18 cellular contexts compared by ENCODE assay signal in the genomic region with DNA sequence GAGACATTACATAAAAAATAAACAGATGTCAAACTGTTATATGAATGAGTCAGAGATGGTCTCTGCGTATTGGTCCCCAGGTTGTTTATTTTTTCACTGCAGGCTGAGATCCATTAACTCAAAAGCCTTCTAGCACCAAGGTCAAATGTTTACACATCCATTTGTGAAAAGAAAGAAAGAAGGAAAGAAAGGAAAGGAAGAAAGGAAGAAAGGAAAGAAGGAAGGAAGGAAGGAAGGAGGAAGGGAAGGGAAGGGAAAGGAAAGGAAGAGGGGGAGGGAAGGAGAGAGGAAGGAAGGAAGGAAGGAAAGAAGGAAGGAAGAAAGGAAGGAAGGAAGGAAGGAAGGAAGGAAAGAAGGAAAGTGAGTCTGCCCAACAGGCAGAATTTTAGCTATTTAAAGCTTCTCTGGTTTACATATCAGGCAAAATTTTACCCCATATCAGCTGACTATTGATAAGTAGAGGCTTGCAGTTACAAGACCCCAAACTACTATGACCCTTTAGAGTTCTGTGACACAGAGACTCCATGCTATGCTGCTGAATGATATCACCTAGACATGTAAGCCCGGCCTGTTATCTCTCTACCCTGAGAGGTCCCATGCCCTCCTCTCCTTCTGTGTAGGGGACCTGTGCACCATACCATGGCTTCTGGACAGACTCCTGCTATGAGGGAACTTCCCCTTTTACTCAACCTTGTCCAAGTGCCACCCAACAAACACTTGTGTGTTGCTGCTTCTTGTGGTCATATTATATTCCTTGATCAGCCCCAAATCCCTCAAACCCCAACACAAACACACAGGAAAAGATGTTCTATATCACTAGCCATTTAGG. TPM values are rescaled to one million over a fixed set of nuclear protein-coding genes. Genes with fewer than 3 reads are reported as not detected.
"Had no signal": no experiment of that assay in that cellular context is flagged by ENCODE, and none has a peak within 500 bp of the region (broad histone marks: within the 10 kb centered on the region; RNA-seq: fewer than 3 reads in every experiment).

No MANE protein-coding gene starts in this region.

- H3K9me3 ChIP-seq: breast epithelium, right atrium auricular region, stomach, uterus had no signal

- H3K4me1 ChIP-seq: breast epithelium, right atrium auricular region, stomach, uterus had no signal

- H3K27ac ChIP-seq: breast epithelium, right atrium auricular region, skin epidermis, stomach, uterus had no signal

- H3K4me3 ChIP-seq: breast epithelium, right atrium auricular region, skin epidermis, stomach, uterus had no signal

- H3K27me3 ChIP-seq: breast epithelium, right atrium auricular region, stomach, uterus had no signal

- ATAC-seq: activated CD4-positive, CD25-positive, alpha-beta regulatory T cell treated with anti-CD3 and anti-CD28 coated beads, Interleukin-2, amount 50 U/mL, for 24 hours; activated CD8-positive, alpha-beta memory T cell treated with anti-CD3 and anti-CD28 coated beads, Interleukin-2, amount 10 ng/mL, durations not matched to agents 7 days and 5 days; naive thymus-derived CD4-positive, alpha-beta T cell had no signal

- H3K36me3 ChIP-seq: breast epithelium, right atrium auricular region, stomach, uterus had no signal

- DNase-seq: activated CD4-positive, alpha-beta T cell treated with anti-CD3 and anti-CD28 coated beads, Interleukin-2, amount 50 U/mL, for 4 hours; activated CD8-positive, alpha-beta memory T cell treated with anti-CD3 and anti-CD28 coated beads, Interleukin-2, amount 10 ng/mL, durations not matched to agents 7 days and 5 days; activated effector memory CD4-positive, alpha-beta T cell treated with anti-CD3 and anti-CD28 coated beads, Interleukin-2, amount 50 U/mL, for 16 hours; activated naive CD8-positive, alpha-beta T cell treated with anti-CD3 and anti-CD28 coated beads for 36 hours; activated T-cell treated with anti-CD3 and anti-CD28 coated beads, Interleukin-2, amount 50 U/mL, for 24 hours; dermis blood vessel endothelial cell; glutamatergic neuron; left colon; naive thymus-derived CD4-positive, alpha-beta T cell; stomach; uterus had no signal

RNA-seq across cellular contexts. Expression of a gene that starts 59.0 kb away (rescaled TPM):
- total RNA-seq: activated CD8-positive, alpha-beta memory T cell treated with anti-CD3 and anti-CD28 coated beads, Interleukin-2, amount 10 ng/mL, durations not matched to agents 7 days and 5 days; activated naive CD8-positive, alpha-beta T cell treated with anti-CD3 and anti-CD28 coated beads for 36 hours; dermis blood vessel endothelial cell; epithelial cell of proximal tubule; lung microvascular endothelial cell; mononuclear cell; naive thymus-derived CD4-positive, alpha-beta T cell; right atrium auricular region had no signal
